Comparison of ENCODE assay signal across 1 cellular context in genomic region chr19:47152632-47153031, GRCh38.
TF ChIP-seq lines count a peak whose summit lies in the region.

No MANE protein-coding gene starts in this region.

TF ChIP-seq in A549, 52 proteins besides CTCF, POLR2A, EP300 and RAD21 (continued from another document):
- no peak for TF ChIP-seq HMGXB4 (CRISPR knock-in tag; IDR thresholded peaks at IDR 0.05; ENCODE audit: borderline replicate concordance)
- TF ChIP-seq POLR2AphosphoS2 (conservative IDR thresholded peaks at IDR 0.05; ENCODE audit: low read length) = no peak
- no peak for TF ChIP-seq CEBPB (IDR thresholded peaks at IDR 0.05)
- TF ChIP-seq ZC3H11A (IDR thresholded peaks at IDR 0.05) = no peak
- no peak for TF ChIP-seq TFCP2L1 (CRISPR knock-in tag; IDR thresholded peaks at IDR 0.05)
- TF ChIP-seq ZSCAN20 (CRISPR knock-in tag; IDR thresholded peaks at IDR 0.05) = no peak
- no peak for TF ChIP-seq NPAS2 (CRISPR knock-in tag; IDR thresholded peaks at IDR 0.05; ENCODE audit: borderline replicate concordance)
- TF ChIP-seq HES2 (IDR thresholded peaks at IDR 0.05) = no peak
- no peak for TF ChIP-seq E2F6 (IDR thresholded peaks at IDR 0.05; ENCODE audit: borderline replicate concordance, low read depth)
- no peak for TF ChIP-seq MAZ (IDR thresholded peaks at IDR 0.05; ENCODE audit: borderline replicate concordance, low read depth, low read length)
- TF ChIP-seq JUNB (IDR thresholded peaks at IDR 0.05) = no peak
- TF ChIP-seq CHD4 (IDR thresholded peaks at IDR 0.05; ENCODE audit: borderline replicate concordance) = no peak
- no peak for TF ChIP-seq ESRRA (IDR thresholded peaks at IDR 0.05; ENCODE audit: borderline replicate concordance, low read length)
TF ChIP-seq in A549: peak in this region for 0.
